9 cellular contexts compared by ENCODE assay signal in genomic region chr6:35181933-35182612, GRCh38. TPM values are rescaled to one million over a fixed set of nuclear protein-coding genes. Genes with fewer than 3 reads are reported as not detected.
DNase-seq lines count a peak whose midpoint lies in the region; ATAC-seq and TF ChIP-seq lines count a peak whose summit lies in the region.
"Had no signal": no experiment of that assay in that cellular context is flagged by ENCODE, and none has a peak within 500 bp of the region (broad histone marks: within the 10 kb centered on the region; RNA-seq: fewer than 3 reads in every experiment).

No MANE protein-coding gene starts in this region.

- intact Hi-C loops in PC-9 (cut with micrococcal nuclease; ENCODE audit: unreplicated experiment), result no loop called here
- intact Hi-C loops in psoas muscle (cut with DNase I), result no loop called here

- WGBS in psoas muscle, 3 donors, result 18 to 28% (median 22%) methylated on average over 37 to 55 of the region's 55 CpGs

- peak overlapping the region; percentile 82 for H3K27ac ChIP-seq in PC-9
- H3K27ac ChIP-seq in psoas muscle, result no peak overlapping the region
- H3K27ac ChIP-seq in caudate nucleus (ENCODE audit: low read depth, low read length), result no peak overlapping the region

- H3K27me3 ChIP-seq in GM06990 (replicated peaks; ENCODE audit: control insufficient read depth, insufficient read depth, low read length) (no peaks in the 10 kb centered on the region), PC-9 (ENCODE audit: insufficient read depth, low read depth) (no peaks in the 10 kb centered on the region), psoas muscle (ENCODE audit: insufficient read depth in 3 of 3, low read length in 2 of 3) (peaks cover 0 to 9% (median 0%) of the 10 kb centered on the region in 3 donors)

- no peaks in the 10 kb centered on the region for H3K79me2 ChIP-seq in PC-9 (ENCODE audit: low read depth)

- peaks cover 51% of the 10 kb centered on the region for H3F3A ChIP-seq in PC-9 (ENCODE audit: insufficient read depth, low read depth)

- H3K4me3 ChIP-seq in GM06990 (replicated peaks; ENCODE audit: low read depth, low read length) (no peak overlapping the region), PC-9 (peak overlapping the region; percentile 42; the same call in 1 of the 2 replicates), fibroblast of mammary gland (ENCODE audit: control insufficient read depth, low read depth, low read length) (no peak overlapping the region), psoas muscle (peak overlapping the region; percentile 30)
- H3K4me3 ChIP-seq: SK-N-MC had no signal

- no peaks in the 10 kb centered on the region for H3K9me2 ChIP-seq in PC-9 (ENCODE audit: insufficient read depth)

- POLR2A ChIA-PET in PC-9 (lab: Charles Lee; ENCODE audit: unreplicated experiment), result interaction anchor here (0.6 kb wide), 1 partner anchor 478 kb away, joined by 10 read pairs; no protein-coding TSS in a partner anchor

- no peaks in the 10 kb centered on the region for H4K20me1 ChIP-seq in PC-9 (ENCODE audit: insufficient read depth)

- H3K4me1 ChIP-seq in PC-9 (replicated peaks; ENCODE audit: insufficient read depth) (peaks cover 68% of the 10 kb centered on the region), psoas muscle (peaks cover 10% of the 10 kb centered on the region)

- BruUV-seq in PC-9 (replicated peaks; lab: Mats Ljungman, UMichigan), result no TSS peak

- CTCF ChIA-PET in PC-9 (lab: Charles Lee), result no interaction called here

- H3K4me2 ChIP-seq in PC-9, result peak overlapping the region; percentile 81

- H3K36me3 ChIP-seq in GM06990 (ENCODE audit: control insufficient read depth, insufficient read depth, low read length) (no peaks in the 10 kb centered on the region), PC-9 (ENCODE audit: low read depth) (no peaks in the 10 kb centered on the region), psoas muscle (ENCODE audit: insufficient read depth in 1 of 2, low read depth in 1 of 2) (no peaks in the 10 kb centered on the region)

- peak; percentile 20 for DNase-seq in GM06990 (ENCODE audit: extremely low read depth, insufficient read length)
- DNase-seq in PC-9, result peak; percentile 58 to 65
- DNase-seq in fibroblast of mammary gland (ENCODE audit: low read depth), result peak; percentile 92
- peak; percentile 76 to 81 for DNase-seq in psoas muscle
- DNase-seq in DMS114 treated with DMSO at 0.1 percent for 48 hours (lab: John Stamatoyannopoulos, UW; ENCODE audit: unreplicated experiment), result no peak
- no peak for DNase-seq in GM19238 (ENCODE audit: insufficient read length, low spot score)
- DNase-seq in caudate nucleus (lab: John Stamatoyannopoulos, UW), result no peak
- DNase-seq in stimulated activated naive CD4-positive, alpha-beta T cell treated with Interleukin-2 at 50 U/mL for 16 hours (lab: John Stamatoyannopoulos, UW), result no peak

- H3K9me3 ChIP-seq in PC-9 (ENCODE audit: insufficient read depth, low read depth) (no peaks in the 10 kb centered on the region), psoas muscle (no peaks in the 10 kb centered on the region)

- TF ChIP-seq CTCF in GM06990 (IDR thresholded peaks at IDR 0.05; ENCODE audit: insufficient read depth, low read length, poor library complexity, severe bottlenecking), result no peak
- no peak for TF ChIP-seq CTCF in PC-9 (conservative IDR thresholded peaks at IDR 0.05)
- TF ChIP-seq CTCF in fibroblast of mammary gland (conservative IDR thresholded peaks at IDR 0.05; ENCODE audit: control insufficient read depth, insufficient read depth, low read depth, low read length), result no peak
- TF ChIP-seq CTCF in psoas muscle (IDR thresholded peaks at IDR 0.05), result no peak

- no peak overlapping the region for H2AFZ ChIP-seq in PC-9

- peak; percentile 57 to 84 (median 77) for ATAC-seq in psoas muscle

RNA-seq across cellular contexts. Expression of gene SCUBE3, which starts 31.7 kb away (rescaled TPM):
- total RNA-seq in PC-9 (2021) (0.10 and 0.17 TPM in 2 replicates), psoas muscle (under 1 TPM in 2 of 4 donors, not detected in 2; 0.10 to 0.21 TPM)
- under 1 TPM; 0.01 to 0.04 (median 0.01) TPM for polyA plus RNA-seq in psoas muscle

RNA-seq across cellular contexts. Expression of gene TCP11, which starts 40.9 kb away (rescaled TPM):
- total RNA-seq in PC-9 (2021), result not detected in 2 replicates
- total RNA-seq in psoas muscle, result not detected
- polyA plus RNA-seq in psoas muscle, result under 1 TPM in 1 of 3 donors, not detected in 2; 0.08 TPM

Comparison
In these comparisons a context has a peak if more than half of its experiments do, and no peak if none do; other contexts are left out.
1. DNase-seq: peak in GM06990 (single experiment), PC-9 (2 of 2), fibroblast of mammary gland (single experiment) and psoas muscle (2 of 2); none in DMS114 treated with DMSO at 0.1 percent for 48 hours (single experiment), GM19238 (single experiment), caudate nucleus (0 of 61) and stimulated activated naive CD4-positive, alpha-beta T cell treated with Interleukin-2 at 50 U/mL for 16 hours (single experiment).
2. H3K4me3 ChIP-seq: peak in PC-9 (single experiment) and psoas muscle (single experiment); none in GM06990 (single experiment) and fibroblast of mammary gland (single experiment).